Comparison of ENCODE assay signal across 1 cellular context in the genomic region with DNA sequence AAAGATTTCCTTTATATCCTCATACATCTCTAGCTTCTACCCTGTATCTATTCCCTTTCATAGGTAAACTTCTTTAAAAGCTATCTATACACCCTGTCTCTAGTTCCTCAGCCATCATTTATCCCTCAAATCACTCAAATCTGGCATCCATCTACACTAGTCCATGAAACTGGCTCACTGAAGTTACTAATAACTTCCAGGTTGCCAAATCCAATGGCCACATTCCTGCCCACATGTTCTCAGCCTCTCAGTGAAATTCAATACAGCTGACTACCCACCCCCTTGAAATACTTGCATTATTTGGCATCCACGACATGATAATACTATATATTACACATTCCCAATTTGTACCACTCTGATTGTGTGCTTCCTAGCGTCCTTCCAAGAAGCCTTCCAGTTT.
TF ChIP-seq lines count a peak whose summit lies in the region.

No MANE protein-coding gene starts in this region.

TF ChIP-seq in HEK293, 187 proteins besides CTCF, POLR2A, EP300 and RAD21 (continued from another document):
- TF ChIP-seq, protein P1, sequence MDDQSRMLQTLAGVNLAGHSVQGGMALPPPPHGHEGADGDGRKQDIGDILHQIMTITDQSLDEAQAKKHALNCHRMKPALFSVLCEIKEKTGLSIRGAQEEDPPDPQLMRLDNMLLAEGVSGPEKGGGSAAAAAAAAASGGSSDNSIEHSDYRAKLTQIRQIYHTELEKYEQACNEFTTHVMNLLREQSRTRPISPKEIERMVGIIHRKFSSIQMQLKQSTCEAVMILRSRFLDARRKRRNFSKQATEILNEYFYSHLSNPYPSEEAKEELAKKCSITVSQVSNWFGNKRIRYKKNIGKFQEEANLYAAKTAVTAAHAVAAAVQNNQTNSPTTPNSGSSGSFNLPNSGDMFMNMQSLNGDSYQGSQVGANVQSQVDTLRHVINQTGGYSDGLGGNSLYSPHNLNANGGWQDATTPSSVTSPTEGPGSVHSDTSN (CRISPR knock-in tag; IDR thresholded peaks at IDR 0.05), result no peak
- TF ChIP-seq, protein P2, sequence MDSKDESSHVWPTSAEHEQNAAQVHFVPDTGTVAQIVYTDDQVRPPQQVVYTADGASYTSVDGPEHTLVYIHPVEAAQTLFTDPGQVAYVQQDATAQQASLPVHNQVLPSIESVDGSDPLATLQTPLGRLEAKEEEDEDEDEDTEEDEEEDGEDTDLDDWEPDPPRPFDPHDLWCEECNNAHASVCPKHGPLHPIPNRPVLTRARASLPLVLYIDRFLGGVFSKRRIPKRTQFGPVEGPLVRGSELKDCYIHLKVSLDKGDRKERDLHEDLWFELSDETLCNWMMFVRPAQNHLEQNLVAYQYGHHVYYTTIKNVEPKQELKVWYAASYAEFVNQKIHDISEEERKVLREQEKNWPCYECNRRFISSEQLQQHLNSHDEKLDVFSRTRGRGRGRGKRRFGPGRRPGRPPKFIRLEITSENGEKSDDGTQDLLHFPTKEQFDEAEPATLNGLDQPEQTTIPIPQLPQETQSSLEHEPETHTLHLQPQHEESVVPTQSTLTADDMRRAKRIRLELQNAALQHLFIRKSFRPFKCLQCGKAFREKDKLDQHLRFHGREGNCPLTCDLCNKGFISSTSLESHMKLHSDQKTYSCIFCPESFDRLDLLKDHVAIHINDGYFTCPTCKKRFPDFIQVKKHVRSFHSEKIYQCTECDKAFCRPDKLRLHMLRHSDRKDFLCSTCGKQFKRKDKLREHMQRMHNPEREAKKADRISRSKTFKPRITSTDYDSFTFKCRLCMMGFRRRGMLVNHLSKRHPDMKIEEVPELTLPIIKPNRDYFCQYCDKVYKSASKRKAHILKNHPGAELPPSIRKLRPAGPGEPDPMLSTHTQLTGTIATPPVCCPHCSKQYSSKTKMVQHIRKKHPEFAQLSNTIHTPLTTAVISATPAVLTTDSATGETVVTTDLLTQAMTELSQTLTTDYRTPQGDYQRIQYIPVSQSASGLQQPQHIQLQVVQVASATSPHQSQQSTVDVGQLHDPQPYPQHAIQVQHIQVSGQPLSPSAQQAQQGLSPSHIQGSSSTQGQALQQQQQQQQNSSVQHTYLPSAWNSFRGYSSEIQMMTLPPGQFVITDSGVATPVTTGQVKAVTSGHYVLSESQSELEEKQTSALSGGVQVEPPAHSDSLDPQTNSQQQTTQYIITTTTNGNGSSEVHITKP (tag by site-specific recombination; IDR thresholded peaks at IDR 0.05), result peak; percentile 41; the same call in 1 of the 2 replicates
- TF ChIP-seq ZSCAN23 (tag by site-specific recombination; IDR thresholded peaks at IDR 0.05) (no peak), SP3 (tag by site-specific recombination; IDR thresholded peaks at IDR 0.05) (no peak), SP7 (tag by site-specific recombination; IDR thresholded peaks at IDR 0.05) (peak; percentile 27; the same call in 1 of the 2 replicates), KLF10 (tag by site-specific recombination; IDR thresholded peaks at IDR 0.05) (no peak), ZNF211 (tag by site-specific recombination; IDR thresholded peaks at IDR 0.05; ENCODE audit: low read depth) (no peak), ZNF660 (tag by site-specific recombination; IDR thresholded peaks at IDR 0.05) (no peak), KLF7 (tag by site-specific recombination; IDR thresholded peaks at IDR 0.05; ENCODE audit: borderline replicate concordance) (no peak), EGR2 (tag by site-specific recombination; IDR thresholded peaks at IDR 0.05; ENCODE audit: low read depth) (peak; percentile 60; the same call in 1 of the 2 replicates), ZNF221 (tag by site-specific recombination; IDR thresholded peaks at IDR 0.05; ENCODE audit: borderline replicate concordance) (no peak), ZNF121 (tag by site-specific recombination; IDR thresholded peaks at IDR 0.05) (no peak), KLF8 (tag by site-specific recombination; IDR thresholded peaks at IDR 0.05) (no peak)
- TF ChIP-seq, protein P3, sequence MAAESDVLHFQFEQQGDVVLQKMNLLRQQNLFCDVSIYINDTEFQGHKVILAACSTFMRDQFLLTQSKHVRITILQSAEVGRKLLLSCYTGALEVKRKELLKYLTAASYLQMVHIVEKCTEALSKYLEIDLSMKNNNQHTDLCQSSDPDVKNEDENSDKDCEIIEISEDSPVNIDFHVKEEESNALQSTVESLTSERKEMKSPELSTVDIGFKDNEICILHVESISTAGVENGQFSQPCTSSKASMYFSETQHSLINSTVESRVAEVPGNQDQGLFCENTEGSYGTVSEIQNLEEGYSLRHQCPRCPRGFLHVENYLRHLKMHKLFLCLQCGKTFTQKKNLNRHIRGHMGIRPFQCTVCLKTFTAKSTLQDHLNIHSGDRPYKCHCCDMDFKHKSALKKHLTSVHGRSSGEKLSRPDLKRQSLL (tag by site-specific recombination; IDR thresholded peaks at IDR 0.05), result no peak
- TF ChIP-seq, protein P4, sequence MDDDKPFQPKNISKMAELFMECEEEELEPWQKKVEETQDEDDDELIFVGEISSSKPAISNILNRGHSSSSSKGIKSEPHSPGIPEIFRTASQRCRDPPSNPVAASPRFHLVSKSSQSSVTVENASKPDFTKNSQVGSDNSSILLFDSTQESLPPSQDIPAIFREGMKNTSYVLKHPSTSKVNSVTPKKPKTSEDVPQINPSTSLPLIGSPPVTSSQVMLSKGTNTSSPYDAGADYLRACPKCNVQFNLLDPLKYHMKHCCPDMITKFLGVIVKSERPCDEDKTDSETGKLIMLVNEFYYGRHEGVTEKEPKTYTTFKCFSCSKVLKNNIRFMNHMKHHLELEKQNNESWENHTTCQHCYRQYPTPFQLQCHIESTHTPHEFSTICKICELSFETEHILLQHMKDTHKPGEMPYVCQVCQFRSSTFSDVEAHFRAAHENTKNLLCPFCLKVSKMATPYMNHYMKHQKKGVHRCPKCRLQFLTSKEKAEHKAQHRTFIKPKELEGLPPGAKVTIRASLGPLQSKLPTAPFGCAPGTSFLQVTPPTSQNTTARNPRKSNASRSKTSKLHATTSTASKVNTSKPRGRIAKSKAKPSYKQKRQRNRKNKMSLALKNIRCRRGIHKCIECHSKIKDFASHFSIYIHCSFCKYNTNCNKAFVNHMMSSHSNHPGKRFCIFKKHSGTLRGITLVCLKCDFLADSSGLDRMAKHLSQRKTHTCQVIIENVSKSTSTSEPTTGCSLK (tag by site-specific recombination; IDR thresholded peaks at IDR 0.05), result no peak
TF ChIP-seq in HEK293: peak in this region for 5.
